ENCODE assay signal across 2 cellular contexts in genomic region chr3:110608566-110608965, GRCh38.
TF ChIP-seq lines count a peak whose summit lies in the region.

No MANE protein-coding gene starts in this region.

TF ChIP-seq in SK-N-SH, 30 proteins besides CTCF, POLR2A, EP300 and RAD21 (continued from another document):
- TF ChIP-seq POLR2AphosphoS5 (IDR thresholded peaks at IDR 0.05; ENCODE audit: low read depth, low read length), result no peak
- no peak for TF ChIP-seq ELF1 (IDR thresholded peaks at IDR 0.05)
- peak; percentile 43; the same call in 1 of the 2 replicates for TF ChIP-seq PBX3 (IDR thresholded peaks at IDR 0.05)
- 0 out of 2 replicates have a peak, but pooled peaks have one; percentile 29 for TF ChIP-seq JUND (IDR thresholded peaks at IDR 0.05)

TF ChIP-seq in SK-N-SH treated with all-trans-retinoic acid at 6 μM for 48 hours, 23 proteins besides CTCF, POLR2A, EP300 and RAD21 (continued from another document):
- TF ChIP-seq BACH2 (CRISPR knock-in tag; IDR thresholded peaks at IDR 0.05; ENCODE audit: borderline replicate concordance) (no peak), CSDC2 (CRISPR knock-in tag; IDR thresholded peaks at IDR 0.05) (no peak)
